ENCODE assay signal across 19 cellular contexts in the genomic region with DNA sequence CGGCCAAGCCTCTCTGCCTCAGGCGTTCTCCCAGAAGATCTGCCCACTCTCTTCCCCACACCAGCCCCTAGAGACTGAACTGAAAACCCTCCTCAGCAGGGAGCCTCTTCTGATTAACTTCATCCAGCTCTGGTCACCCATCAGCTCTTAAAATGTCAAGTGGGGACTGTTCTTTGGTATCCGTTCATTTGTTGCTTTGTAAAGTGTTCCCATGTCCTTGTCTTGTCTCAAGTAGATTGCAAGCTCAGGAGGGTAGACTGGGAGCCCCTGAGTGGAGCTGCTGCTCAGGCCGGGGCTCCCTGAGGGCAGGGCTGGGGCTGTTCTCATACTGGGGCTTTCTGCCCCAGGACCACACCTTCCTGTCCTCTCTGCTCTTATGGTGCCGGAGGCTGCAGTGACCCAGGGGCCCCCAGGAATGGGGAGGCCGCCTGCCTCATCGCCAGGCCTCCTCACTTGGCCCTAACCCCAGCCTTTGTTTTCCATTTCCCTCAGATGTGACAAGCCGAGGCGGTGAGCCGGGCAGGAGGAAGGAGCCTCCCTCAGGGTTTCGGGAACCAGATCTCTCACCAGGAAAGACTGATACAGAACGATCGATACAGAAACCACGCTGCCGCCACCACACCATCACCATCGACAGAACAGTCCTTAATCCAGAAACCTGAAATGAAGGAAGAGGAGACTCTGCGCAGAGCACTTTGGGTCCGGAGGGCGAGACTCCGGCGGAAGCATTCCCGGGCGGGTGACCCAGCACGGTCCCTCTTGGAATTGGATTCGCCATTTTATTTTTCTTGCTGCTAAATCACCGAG. TPM values are rescaled to one million over a fixed set of nuclear protein-coding genes. Genes with fewer than 3 reads are reported as not detected.
A peak's percentile ranks its signal among the peaks of the same experiment; 100 is the strongest.
DNase-seq lines count a peak whose midpoint lies in the region; ATAC-seq and TF ChIP-seq lines count a peak whose summit lies in the region.
"Had no signal": no experiment of that assay in that cellular context is flagged by ENCODE, and none has a peak within 500 bp of the region (broad histone marks: within the 10 kb centered on the region; RNA-seq: fewer than 3 reads in every experiment).

No MANE protein-coding gene starts in this region.

- H3K79me2 ChIP-seq in osteoblast (ENCODE audit: insufficient read depth, low read length), result peaks cover 40% of the 10 kb centered on the region

- no peaks in the 10 kb centered on the region for H3K4me1 Mint-ChIP-seq in activated CD4-positive, alpha-beta T cell treated with anti-CD3 and anti-CD28 coated beads, Interleukin-2, amount 10 ng/mL, durations not matched to agents 24 days and 14 days
- H3K4me1 Mint-ChIP-seq: CD4-positive, CD25-positive, alpha-beta regulatory T cell; IgD-negative memory B cell had no signal

- peak overlapping the region; percentile 4 for H3K9ac ChIP-seq in endocrine pancreas (ENCODE audit: control insufficient read depth, insufficient read depth, low read length)

- peaks cover 69% of the 10 kb centered on the region for H3K36me3 ChIP-seq in left ventricle myocardium inferior
- H3K36me3 ChIP-seq in endocrine pancreas (ENCODE audit: control insufficient read depth, insufficient read depth, low read length), result no peaks in the 10 kb centered on the region
- peaks cover 74% of the 10 kb centered on the region for H3K36me3 ChIP-seq in osteoblast (ENCODE audit: insufficient read depth, low read length)

- H3K27me3 ChIP-seq in left ventricle myocardium inferior (ENCODE audit: low read depth), result no peaks in the 10 kb centered on the region
- no peaks in the 10 kb centered on the region for H3K27me3 ChIP-seq in endocrine pancreas (ENCODE audit: control insufficient read depth, insufficient read depth, low read length)
- no peaks in the 10 kb centered on the region for H3K27me3 ChIP-seq in osteoblast (ENCODE audit: insufficient read depth, low read length)
- H3K27me3 ChIP-seq: SJSA1 had no signal

- no peak overlapping the region for H3K4me2 ChIP-seq in osteoblast (ENCODE audit: insufficient read depth, low read length)

- H3K27ac ChIP-seq in left ventricle myocardium inferior (replicated peaks) (peak overlapping the region; percentile 43), osteoblast (ENCODE audit: low read depth, low read length) (no peak overlapping the region)
- H3K27ac ChIP-seq: SJSA1 had no signal

- H3K27me3 Mint-ChIP-seq in activated CD4-positive, alpha-beta T cell treated with anti-CD3 and anti-CD28 coated beads, Interleukin-2, amount 10 ng/mL, durations not matched to agents 24 days and 14 days, result no peaks in the 10 kb centered on the region
- H3K27me3 Mint-ChIP-seq: CD4-positive, CD25-positive, alpha-beta regulatory T cell; IgD-negative memory B cell had no signal

- H3K4me3 ChIP-seq in left ventricle myocardium inferior (no peak overlapping the region), endocrine pancreas (ENCODE audit: control insufficient read depth, insufficient read depth, low read length) (no peak overlapping the region), osteoblast (ENCODE audit: insufficient read depth, low read length) (no peak overlapping the region)
- H3K4me3 ChIP-seq: SJSA1 had no signal

- TF ChIP-seq CTCF in left ventricle myocardium inferior (IDR thresholded peaks at IDR 0.05; ENCODE audit: borderline replicate concordance), result no peak
- no peak for TF ChIP-seq CTCF in osteoblast (IDR thresholded peaks at IDR 0.05; ENCODE audit: extremely low read depth, low read depth, low read length)

- no peak overlapping the region for H3K27ac Mint-ChIP-seq in activated CD4-positive, alpha-beta T cell treated with anti-CD3 and anti-CD28 coated beads, Interleukin-2, amount 10 ng/mL, durations not matched to agents 24 days and 14 days
- H3K27ac Mint-ChIP-seq: CD4-positive, CD25-positive, alpha-beta regulatory T cell; IgD-negative memory B cell had no signal

- H3K4me1 ChIP-seq in left ventricle myocardium inferior, result peaks cover 68% of the 10 kb centered on the region
- H3K4me1 ChIP-seq in endocrine pancreas (ENCODE audit: control insufficient read depth, insufficient read depth, low read length), result no peaks in the 10 kb centered on the region
- H3K4me1 ChIP-seq in osteoblast (ENCODE audit: insufficient read depth, low read length), result no peaks in the 10 kb centered on the region
- H3K4me1 ChIP-seq: Caco-2, SJSA1 had no signal

- H4K20me1 ChIP-seq in osteoblast (ENCODE audit: insufficient read depth, low read length), result peaks cover 64% of the 10 kb centered on the region

- no peak overlapping the region for H2AFZ ChIP-seq in osteoblast (ENCODE audit: low read length)

- H3K36me3 Mint-ChIP-seq in activated CD4-positive, alpha-beta T cell treated with anti-CD3 and anti-CD28 coated beads, Interleukin-2, amount 10 ng/mL, durations not matched to agents 24 days and 14 days (ENCODE audit: low read depth), result peaks cover 40% of the 10 kb centered on the region
- H3K36me3 Mint-ChIP-seq: CD4-positive, CD25-positive, alpha-beta regulatory T cell had no signal

- DNase-seq in left ventricle myocardium inferior (no peak), Right ventricle myocardium inferior (ENCODE audit: missing footprints) (no peak), osteoblast (ENCODE audit: insufficient read length, low spot score, missing footprints) (peak; percentile 84), left colon (no peak), GOT3 (lab: John Stamatoyannopoulos, UW) (no peak)
- DNase-seq in activated CD4-positive, alpha-beta T cell treated with anti-CD3 and anti-CD28 coated beads, Interleukin-2, amount 10 ng/mL, durations not matched to agents 24 days and 14 days, result no peak
- DNase-seq: Caco-2; CD4-positive, CD25-positive, alpha-beta regulatory T cell; H7; MV-4-11; NCI-H1436; NCI-H2029; NCI-H2171; NCI-H774; RPMI8226 had no signal

- ATAC-seq in Right ventricle myocardium inferior (no peak), left colon (no peak), HG02798 (IDR thresholded peaks at IDR 0.05; ENCODE audit: poor library complexity, unreplicated experiment) (no peak)

- no peak overlapping the region for H3K4me3 Mint-ChIP-seq in activated CD4-positive, alpha-beta T cell treated with anti-CD3 and anti-CD28 coated beads, Interleukin-2, amount 10 ng/mL, durations not matched to agents 24 days and 14 days
- H3K4me3 Mint-ChIP-seq: CD4-positive, CD25-positive, alpha-beta regulatory T cell; IgD-negative memory B cell had no signal

- H3K9me3 ChIP-seq in left ventricle myocardium inferior (replicated peaks) (no peaks in the 10 kb centered on the region), endocrine pancreas (ENCODE audit: control insufficient read depth, low read length) (no peaks in the 10 kb centered on the region), osteoblast (ENCODE audit: low read depth, low read length) (no peaks in the 10 kb centered on the region)
- H3K9me3 ChIP-seq: Caco-2, SJSA1 had no signal

- intact Hi-C loops in left ventricle myocardium inferior (cut with micrococcal nuclease) (no loop called here), Right ventricle myocardium inferior (cut with DNase I) (no loop called here), left colon (cut with DNase I, micrococcal nuclease) (no loop called here)
- intact Hi-C loops in activated CD4-positive, alpha-beta T cell treated with anti-CD3 and anti-CD28 coated beads, Interleukin-2, amount 10 ng/mL, durations not matched to agents 24 days and 14 days (cut with micrococcal nuclease), result no loop called here

- no peaks in the 10 kb centered on the region for H3K9me3 Mint-ChIP-seq in activated CD4-positive, alpha-beta T cell treated with anti-CD3 and anti-CD28 coated beads, Interleukin-2, amount 10 ng/mL, durations not matched to agents 24 days and 14 days
- H3K9me3 Mint-ChIP-seq: CD4-positive, CD25-positive, alpha-beta regulatory T cell had no signal

RNA-seq across cellular contexts. Expression of a gene that starts 14.2 kb away (rescaled TPM):
- 359 TPM for total RNA-seq in left ventricle myocardium inferior
- total RNA-seq in Right ventricle myocardium inferior, result 242 TPM
- total RNA-seq in osteoblast, result 152 and 193 TPM in 2 replicates
- 62.9 and 64.6 TPM in 2 replicates for total RNA-seq in activated CD4-positive, alpha-beta T cell treated with anti-CD3 and anti-CD28 coated beads, Interleukin-2, amount 10 ng/mL, durations not matched to agents 24 days and 14 days
- total RNA-seq in left colon, result 100 to 1,000 TPM; 107 to 110 TPM
